Comparison of ENCODE assay signal across 8 cellular contexts in the genomic region with DNA sequence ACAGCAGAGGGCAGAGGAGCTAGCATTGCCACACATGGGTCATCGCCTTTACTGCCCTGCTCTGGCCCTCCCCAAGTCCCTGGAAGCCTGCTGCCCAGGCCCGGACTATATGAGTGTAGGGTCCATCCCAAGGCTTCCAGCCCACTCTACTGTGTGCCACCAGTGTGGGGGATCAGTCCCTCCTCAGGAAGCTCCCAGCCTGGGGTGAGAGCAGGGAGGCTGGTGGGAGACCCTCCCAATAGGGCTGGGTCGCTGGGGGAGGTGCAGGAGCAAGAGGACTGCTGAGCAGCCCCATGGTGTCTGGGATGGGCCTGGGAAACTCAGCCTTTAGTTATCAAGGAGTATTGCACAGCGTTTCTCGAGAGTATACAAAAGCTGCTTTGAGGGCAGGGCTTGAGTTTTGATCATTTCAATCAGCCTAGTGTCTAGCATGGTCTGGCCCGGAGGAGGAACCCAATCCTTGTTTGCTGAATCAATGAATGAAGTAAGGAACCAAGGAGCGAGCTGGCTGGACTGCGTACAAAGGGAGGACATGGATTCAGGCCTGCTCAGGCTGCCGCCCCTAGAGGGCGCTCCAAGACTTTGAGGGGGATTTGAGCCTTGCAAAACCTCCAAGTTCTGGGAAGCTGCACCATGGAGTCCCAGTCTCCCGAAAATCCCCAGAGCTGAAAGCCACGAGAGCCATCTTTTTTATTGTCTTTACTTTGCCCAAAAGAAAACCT.
A peak's percentile ranks its signal among the peaks of the same experiment; 100 is the strongest.
DNase-seq lines count a peak whose midpoint lies in the region; ATAC-seq and TF ChIP-seq lines count a peak whose summit lies in the region.

No MANE protein-coding gene starts in this region.

- dilution Hi-C loops in mammary epithelial cell (cut with HindIII; ENCODE audit: low sequenced_read_pairs) = no loop called here

- in situ Hi-C loops in mammary epithelial cell (cut with MboI; ENCODE audit: low sequenced_read_pairs in 2 of 2) = no loop called here

- no peak overlapping the region for H3K4me3 ChIP-seq in mammary epithelial cell (replicated peaks in 1 of 3; ENCODE audit: insufficient read depth in 1 of 3, low read depth in 2 of 3, low read length in 3 of 3)

- peak; percentile 83 for DNase-seq in activated effector memory CD4-positive, alpha-beta T cell treated with anti-CD3 and anti-CD28 coated beads, Interleukin-2, amount 50 U/mL, for 16 hours
- DNase-seq in activated effector memory CD4-positive, alpha-beta T cell treated with Interleukin-2 at 50 U/mL for 16 hours = no peak
- DNase-seq in NCI-H1694 treated with DMSO at 0.1 percent for 48 hours (lab: John Stamatoyannopoulos, UW) (peak; percentile 89), T-helper 1 cell (peak in 3 of 5 donors; percentile 19 to 45 (median 30)), mammary epithelial cell (peak; percentile 76), immature natural killer cell (peak in 2 of 3 donors; percentile 13 to 17), smooth muscle cell of the brain vasculature (ENCODE audit: low read depth, low spot score) (peak; percentile 84)

- H3K27me3 ChIP-seq in mammary epithelial cell (ENCODE audit: insufficient read depth, low read length) = no peaks in the 10 kb centered on the region

- H3K4me2 ChIP-seq in mammary epithelial cell (ENCODE audit: insufficient read depth, low read depth, low read length) = peak overlapping the region; percentile 64

- CTCF ChIA-PET in mammary epithelial cell (lab: Charles Lee; ENCODE audit: low non-redundant PET) = interaction anchor here (0.7 kb wide), 1 partner anchor 434 kb away, joined by 5 read pairs; no protein-coding TSS in a partner anchor

- H3K9ac ChIP-seq in mammary epithelial cell (ENCODE audit: insufficient read depth, low read length) = peak overlapping the region; percentile 26

- peak overlapping the region; percentile 77 for H3K27ac ChIP-seq in mammary epithelial cell (ENCODE audit: insufficient read depth, low read depth, low read length)

- 30% methylated on average over 8 of the region's 12 CpGs for WGBS in mammary epithelial cell (ENCODE audit: low coverage, missing lambda C conversion rate)

- no peaks in the 10 kb centered on the region for H3K79me2 ChIP-seq in mammary epithelial cell (ENCODE audit: insufficient read depth, low read length)

- H2AFZ ChIP-seq in mammary epithelial cell (ENCODE audit: low read depth, low read length) = no peak overlapping the region

- H3K9me3 ChIP-seq in mammary epithelial cell (replicated peaks; ENCODE audit: insufficient read depth, low read length) = no peaks in the 10 kb centered on the region

- no peaks in the 10 kb centered on the region for H3K9me3 Mint-ChIP-seq in immature natural killer cell

- ATAC-seq in HG03097 (IDR thresholded peaks at IDR 0.05; ENCODE audit: low FRiP score, unreplicated experiment) = no peak

- no TSS peak for BruUV-seq in mammary epithelial cell (replicated peaks; lab: Mats Ljungman, UMichigan)

- H3K4me3 Mint-ChIP-seq in immature natural killer cell = no peak overlapping the region

- H3K4me1 ChIP-seq in mammary epithelial cell (ENCODE audit: insufficient read depth, low read length) = peaks cover 49% of the 10 kb centered on the region

- peaks cover 0 to 3% (median 0%) of the 10 kb centered on the region in 3 donors for H3K36me3 Mint-ChIP-seq in immature natural killer cell

- no peak overlapping the region for H3K27ac Mint-ChIP-seq in immature natural killer cell

- H3K36me3 ChIP-seq in mammary epithelial cell (ENCODE audit: insufficient read depth, low read length) = peaks cover 13% of the 10 kb centered on the region

- intact Hi-C loops in mammary epithelial cell (cut with micrococcal nuclease) = loop anchor here (1.0 to 5.0 kb wide), 3 partner anchors 484 to 674 kb away; no protein-coding TSS in a partner anchor

- H3K4me1 Mint-ChIP-seq in immature natural killer cell = peaks cover 4 to 8% of the 10 kb centered on the region in 2 donors

- no peaks in the 10 kb centered on the region for H4K20me1 ChIP-seq in mammary epithelial cell (ENCODE audit: insufficient read depth, low read length)

- peak; percentile 91 to 98 for TF ChIP-seq CTCF in mammary epithelial cell (conservative IDR thresholded peaks at IDR 0.05 in 1 of 2, IDR thresholded peaks at IDR 0.05 in 1 of 2; ENCODE audit: extremely low read depth in 1 of 2, insufficient read depth in 1 of 2, low read depth in 1 of 2, low read length in 2 of 2)

- peaks cover 0 to 4% (median 2%) of the 10 kb centered on the region in 3 donors for H3K27me3 Mint-ChIP-seq in immature natural killer cell (ENCODE audit: low read depth in 3 of 3)
